Comparison of ENCODE assay signal across 8 cellular contexts in the genomic region with DNA sequence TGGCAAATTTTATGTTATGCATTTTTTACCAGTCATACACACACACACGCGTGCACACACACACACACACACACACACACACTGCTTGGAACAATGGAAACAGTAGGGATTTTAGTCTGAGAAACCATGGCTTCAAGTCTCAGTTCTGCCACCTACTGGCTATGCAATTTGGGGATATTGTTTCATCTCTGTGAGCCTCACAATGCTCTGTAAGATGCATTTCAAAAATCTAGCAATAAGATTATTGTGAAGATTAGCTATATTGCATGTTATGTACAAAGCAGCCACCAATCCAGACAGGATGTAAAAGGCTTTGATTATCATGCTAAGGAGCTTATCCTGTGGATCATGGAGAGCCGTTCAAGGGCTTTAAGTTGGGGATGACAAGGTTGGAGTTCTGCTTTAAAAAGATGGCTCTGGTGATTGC.
DNase-seq lines count a peak whose midpoint lies in the region; ATAC-seq and TF ChIP-seq lines count a peak whose summit lies in the region.

No MANE protein-coding gene starts in this region.

- H3K36me3 Mint-ChIP-seq in CD4-positive, alpha-beta T cell (ENCODE audit: low read depth), result no peaks in the 10 kb centered on the region
- no peaks in the 10 kb centered on the region for H3K36me3 Mint-ChIP-seq in T-helper 17 cell (ENCODE audit: low read depth)

- H3K27me3 Mint-ChIP-seq in CD4-positive, alpha-beta T cell, result no peaks in the 10 kb centered on the region
- H3K27me3 Mint-ChIP-seq in T-helper 17 cell, result no peaks in the 10 kb centered on the region

- no peak overlapping the region for H3K27ac Mint-ChIP-seq in CD4-positive, alpha-beta T cell
- H3K27ac Mint-ChIP-seq in T-helper 17 cell, result no peak overlapping the region

- POLR2A ChIA-PET in CD4-positive, alpha-beta T cell (lab: Charles Lee), result no interaction called here

- H3K4me1 Mint-ChIP-seq in CD4-positive, alpha-beta T cell (ENCODE audit: low read depth), result peaks cover 12% of the 10 kb centered on the region
- H3K4me1 Mint-ChIP-seq in T-helper 17 cell, result peaks cover 5% of the 10 kb centered on the region

- no peaks in the 10 kb centered on the region for H3K9me3 Mint-ChIP-seq in CD4-positive, alpha-beta T cell

- CTCF ChIA-PET in CD4-positive, alpha-beta T cell (lab: Charles Lee), result no interaction called here

- intact Hi-C loops in CD4-positive, alpha-beta T cell (cut with DNase I, micrococcal nuclease), result no loop called here

- no peaks in the 10 kb centered on the region for H3K27me3 ChIP-seq in CD4-positive, alpha-beta T cell (ENCODE audit: control insufficient read depth, insufficient read depth, low read length)
- H3K27me3 ChIP-seq in brain microvascular endothelial cell (replicated peaks), result no peaks in the 10 kb centered on the region

- no peak overlapping the region for H3K4me3 Mint-ChIP-seq in CD4-positive, alpha-beta T cell
- no peak overlapping the region for H3K4me3 Mint-ChIP-seq in T-helper 17 cell

- in situ Hi-C loops in brain microvascular endothelial cell (cut with HindIII; ENCODE audit: low pct_ligation_motif_present, low sequenced_read_pairs), result no loop called here

- DNase-seq in CD4-positive, alpha-beta T cell, result no peak
- DNase-seq in NCI-H460 (ENCODE audit: extremely low read depth, low read depth), result peak; percentile 27
- DNase-seq in brain microvascular endothelial cell, result peak; percentile 71
- peak; percentile 67 to 79 for DNase-seq in lung microvascular endothelial cell (ENCODE audit: low read depth in 2 of 2)
- DNase-seq in T-helper 17 cell, result no peak

- no peak for ATAC-seq in CD4-positive, alpha-beta T cell (ENCODE audit: poor library complexity)
- ATAC-seq in GM19351 (IDR thresholded peaks at IDR 0.05; ENCODE audit: unreplicated experiment), result peak; percentile 50
- ATAC-seq in T-helper 17 cell, result no peak
- ATAC-seq in HG03469 (IDR thresholded peaks at IDR 0.05; ENCODE audit: unreplicated experiment), result no peak
- ATAC-seq in GM18870 (IDR thresholded peaks at IDR 0.05; ENCODE audit: unreplicated experiment), result no peak

- no peaks in the 10 kb centered on the region for H3K36me3 ChIP-seq in brain microvascular endothelial cell (replicated peaks)

- no peaks in the 10 kb centered on the region for H3K9me3 ChIP-seq in CD4-positive, alpha-beta T cell (ENCODE audit: control insufficient read depth, low read length)
- H3K9me3 ChIP-seq in T-helper 17 cell (ENCODE audit: control insufficient read depth, low read length, poor library complexity, severe bottlenecking), result no peaks in the 10 kb centered on the region

- H3K27ac ChIP-seq in CD4-positive, alpha-beta T cell (ENCODE audit: low read depth, low read length), result no peak overlapping the region
- H3K27ac ChIP-seq in brain microvascular endothelial cell, result no peak overlapping the region

- peak; percentile 34 for TF ChIP-seq CTCF in CD4-positive, alpha-beta T cell (IDR thresholded peaks at IDR 0.05)
- TF ChIP-seq CTCF in brain microvascular endothelial cell (IDR thresholded peaks at IDR 0.05; ENCODE audit: low read depth, low read length, missing control alignments), result peak; percentile 76

- no peak overlapping the region for H3K4me3 ChIP-seq in brain microvascular endothelial cell (ENCODE audit: low read depth, low read length)

Comparison
In these comparisons a context has a peak if more than half of its experiments do, and no peak if none do; other contexts are left out.
1. DNase-seq: peak in NCI-H460 (single experiment), brain microvascular endothelial cell (single experiment) and lung microvascular endothelial cell (2 of 2); none in CD4-positive, alpha-beta T cell (0 of 10) and T-helper 17 cell (0 of 3).